15 cellular contexts compared by ENCODE assay signal in genomic region chr7:70659263-70659662, GRCh38.
"Had no signal": no experiment of that assay in that cellular context is flagged by ENCODE, and none has a peak within 500 bp of the region (broad histone marks: within the 10 kb centered on the region; RNA-seq: fewer than 3 reads in every experiment).

No MANE protein-coding gene starts in this region.

- H3K36me3 ChIP-seq: heart left ventricle, left ventricle myocardium inferior, thyroid gland, vagina had no signal

- H3K27me3 Mint-ChIP-seq: T-helper 17 cell had no signal

- H3K4me3 Mint-ChIP-seq: T-helper 17 cell, WTC11 had no signal

- H3K4me1 ChIP-seq: thyroid gland, vagina had no signal

- H3K27ac ChIP-seq: heart left ventricle, left ventricle myocardium inferior, thyroid gland, vagina had no signal

- H3K36me3 Mint-ChIP-seq: WTC11 had no signal

- H3K9me3 ChIP-seq: heart left ventricle, left ventricle myocardium inferior, thyroid gland, vagina had no signal

- H3K9me3 Mint-ChIP-seq: WTC11 had no signal

- H3K27ac Mint-ChIP-seq: activated naive CD4-positive, alpha-beta T cell treated with anti-CD3 and anti-CD28 coated beads, Interleukin-2, amount 50 U/mL, for 72 hours; WTC11 had no signal

- H3K27me3 ChIP-seq: heart left ventricle, thyroid gland, vagina had no signal

- ATAC-seq: heart left ventricle, sciatic nerve, T-helper 17 cell, WTC11 had no signal

- H3K4me3 ChIP-seq: heart left ventricle, left ventricle myocardium inferior, thyroid gland, vagina had no signal

- DNase-seq: activated CD4-positive, alpha-beta T cell treated with anti-CD3 and anti-CD28 coated beads, Interleukin-2, amount 50 U/mL, for 4 hours; anterior cingulate cortex; dermis blood vessel endothelial cell; heart left ventricle; islet precursor cell; left ventricle myocardium inferior; mesenchymal stem cell; stimulated activated CD4-positive, alpha-beta T cell treated with anti-CD3 and anti-CD28 coated beads, Interleukin-12 subunit alpha, Interleukin-12 subunit beta, amount 100 ng/mL, for 4 hours; stimulated activated naive CD4-positive, alpha-beta T cell treated with Interleukin-2 at 50 U/mL for 16 hours; T-helper 17 cell; thyroid gland had no signal
